15 cellular contexts compared by ENCODE assay signal in genomic region chr7:43430412-43430811, GRCh38.
DNase-seq lines count a peak whose midpoint lies in the region; ATAC-seq, FAIRE-seq and TF ChIP-seq lines count a peak whose summit lies in the region.
"Had no signal": no experiment of that assay in that cellular context is flagged by ENCODE, and none has a peak within 500 bp of the region (broad histone marks: within the 10 kb centered on the region; RNA-seq: fewer than 3 reads in every experiment).

No MANE protein-coding gene starts in this region.

- no peaks in the 10 kb centered on the region for H3K9me3 ChIP-seq in A549
- no peaks in the 10 kb centered on the region for H3K9me3 ChIP-seq in IMR-90 (ENCODE audit: control insufficient read depth, insufficient read depth, low read length)
- H3K9me3 ChIP-seq in K562 (replicated peaks; ENCODE audit: control insufficient read depth, insufficient read depth, low read depth, low read length) = no peaks in the 10 kb centered on the region

- H3K23ac ChIP-seq in IMR-90 (ENCODE audit: low read depth, low read length) = no peak overlapping the region

- no peak overlapping the region for H2BK5ac ChIP-seq in IMR-90 (ENCODE audit: low read depth, low read length, poor library complexity, severe bottlenecking)

- H3K9ac ChIP-seq in IMR-90 (ENCODE audit: low read depth, low read length) (no peak overlapping the region), K562 (ENCODE audit: insufficient read depth in 1 of 2, low read depth in 2 of 2, low read length in 2 of 2) (no peak overlapping the region)

- H3K4me1 ChIP-seq in A549 (peaks cover 14% of the 10 kb centered on the region; the same call in 2 of the 3 replicates), IMR-90 (ENCODE audit: control insufficient read depth, insufficient read depth, low read length) (no peaks in the 10 kb centered on the region), K562 (replicated peaks in 1 of 2; ENCODE audit: control insufficient read depth in 2 of 2, insufficient read depth in 2 of 2, low read length in 2 of 2) (no peaks in the 10 kb centered on the region)

- FAIRE-seq in A549 (lab: Jason Lieb, UNC) (no peak), K562 (lab: Jason Lieb, UNC) (no peak)
- FAIRE-seq: D721Med had no signal

- TF ChIP-seq CTCF in A549 (IDR thresholded peaks at IDR 0.05) = no peak
- no peak for TF ChIP-seq CTCF in IMR-90 (conservative IDR thresholded peaks at IDR 0.05; ENCODE audit: low read depth, low read length)
- TF ChIP-seq CTCF in K562 (IDR thresholded peaks at IDR 0.05 in 2 of 3, conservative IDR thresholded peaks at IDR 0.05 in 1 of 3; ENCODE audit: insufficient read depth in 2 of 3, low read depth in 1 of 3, low read length in 3 of 3) = no peak
- TF ChIP-seq CTCF in fibroblast of villous mesenchyme (IDR thresholded peaks at IDR 0.05; ENCODE audit: insufficient read depth, low read depth, low read length) = no peak
- TF ChIP-seq CTCF in GM13976 (IDR thresholded peaks at IDR 0.05; ENCODE audit: borderline replicate concordance, control extremely low read depth, extremely low read depth, insufficient read depth, missing control alignments) = no peak

- H4K5ac ChIP-seq in IMR-90 (ENCODE audit: low read depth, low read length) = no peak overlapping the region

- no peak for TF ChIP-seq RAD21 in A549 (conservative IDR thresholded peaks at IDR 0.05 in 1 of 2, IDR thresholded peaks at IDR 0.05 in 1 of 2)
- no peak for TF ChIP-seq RAD21 in IMR-90 (IDR thresholded peaks at IDR 0.05; ENCODE audit: low read length)
- no peak for TF ChIP-seq RAD21 in K562 (CRISPR knock-in tag; conservative IDR thresholded peaks at IDR 0.05 in 1 of 2, IDR thresholded peaks at IDR 0.05 in 1 of 2)

- H3K79me1 ChIP-seq in IMR-90 (ENCODE audit: low read depth in 1 of 2, low read length in 2 of 2) = no peaks in the 10 kb centered on the region

- H2BK15ac ChIP-seq in IMR-90 (ENCODE audit: low read depth, low read length) = no peak overlapping the region

- 75% methylated on average over 2 of the region's 2 CpGs for WGBS in A549 (ENCODE audit: missing lambda C conversion rate)
- no CpG with 5 or more reads among the region's 2 CpGs for WGBS in IMR-90 (ENCODE audit: extremely low coverage in 2 of 2, insufficient read length in 1 of 2), 2 experiments
- WGBS in K562 (ENCODE audit: insufficient coverage, low coverage, missing lambda C conversion rate) = 0% methylated on average over 2 of the region's 2 CpGs

- intact Hi-C loops in IMR-90 (cut with micrococcal nuclease) (no loop called here), K562 (cut with micrococcal nuclease) (loop anchor here (10.0 kb wide), 3 partner anchors 136 to 1486 kb away; no protein-coding TSS in a partner anchor), posterior vena cava (cut with DNase I) (no loop called here)

- no peak overlapping the region for H3K4ac ChIP-seq in IMR-90 (ENCODE audit: low read depth, low read length)

- no peak overlapping the region for H2BK120ac ChIP-seq in IMR-90 (ENCODE audit: low read depth, low read length)

- no peak overlapping the region for H3K18ac ChIP-seq in IMR-90 (ENCODE audit: low read depth, low read length)

- TF ChIP-seq POLR2A in A549 (IDR thresholded peaks at IDR 0.05; ENCODE audit: low read length) (no peak), IMR-90 (IDR thresholded peaks at IDR 0.05; ENCODE audit: low read depth, low read length) (no peak), K562 (conservative IDR thresholded peaks at IDR 0.05) (no peak)

- H4K20me1 ChIP-seq in IMR-90 (ENCODE audit: insufficient read depth, low read length) (no peaks in the 10 kb centered on the region), K562 (replicated peaks; ENCODE audit: control insufficient read depth, insufficient read depth, low read length) (no peaks in the 10 kb centered on the region)

- H3K14ac ChIP-seq in IMR-90 (replicated peaks; ENCODE audit: low read depth, low read length) = no peak overlapping the region

- H2AFZ ChIP-seq in IMR-90 (replicated peaks; ENCODE audit: low read length, poor library complexity) (no peak overlapping the region), K562 (ENCODE audit: low read depth, low read length) (no peak overlapping the region)
- H2AFZ ChIP-seq: PC-9 had no signal

- H2AK5ac ChIP-seq in IMR-90 (ENCODE audit: low read depth, low read length) = no peak overlapping the region

- no peak for DNase-seq in A549 (ENCODE audit: low read depth in 1 of 2, low spot score in 1 of 2)
- peak; percentile 10 for DNase-seq in IMR-90
- DNase-seq in K562 (ENCODE audit: extremely low read depth in 1 of 4, low spot score in 3 of 4) = no peak
- peak; percentile 5 for DNase-seq in fibroblast of villous mesenchyme (ENCODE audit: low read depth)
- no peak for DNase-seq in GM13976 (ENCODE audit: low spot score)
- no peak for DNase-seq in UCSD-AML1 (lab: John Stamatoyannopoulos, UW; ENCODE audit: unreplicated experiment)
- no peak for DNase-seq in posterior vena cava (ENCODE audit: low spot score)
- DNase-seq: ACHN; CD4-positive, alpha-beta T cell; H7; NCI-H1048; NCI-H345; NCI-H526 treated with DMSO at 0.1 percent for 48 hours; PC-9 had no signal

- H3K56ac ChIP-seq in IMR-90 (ENCODE audit: extremely low read depth, insufficient read depth, low read length) = no peak overlapping the region

- BruUV-seq in IMR-90 (replicated peaks; lab: Mats Ljungman, UMichigan) = no TSS peak
- BruUV-seq in K562 (replicated peaks; lab: Mats Ljungman, UMichigan) = no TSS peak

- TF ChIP-seq EP300 in A549 (IDR thresholded peaks at IDR 0.05) (no peak), K562 (IDR thresholded peaks at IDR 0.05; ENCODE audit: low read length) (no peak)

- H3K4me2 ChIP-seq in A549 (no peak overlapping the region), IMR-90 (ENCODE audit: low read depth, low read length) (no peak overlapping the region), K562 (ENCODE audit: insufficient read depth, low read length) (no peak overlapping the region)
- H3K4me2 ChIP-seq: PC-9 had no signal

- H3K9me1 ChIP-seq in IMR-90 (ENCODE audit: insufficient read depth, low read length) = no peaks in the 10 kb centered on the region
- H3K9me1 ChIP-seq in K562 (ENCODE audit: control insufficient read depth, insufficient read depth, low read length) = no peaks in the 10 kb centered on the region

- no peaks in the 10 kb centered on the region for H3K36me3 ChIP-seq in IMR-90 (ENCODE audit: control insufficient read depth, insufficient read depth, low read length)
- no peaks in the 10 kb centered on the region for H3K36me3 ChIP-seq in K562 (ENCODE audit: control insufficient read depth, insufficient read depth, low read length)

- no peak overlapping the region for H4K8ac ChIP-seq in IMR-90 (ENCODE audit: low read depth in 2 of 2, low read length in 2 of 2)

- H3K79me2 ChIP-seq in K562 (ENCODE audit: control insufficient read depth, insufficient read depth, low read length) = no peaks in the 10 kb centered on the region

- dilution Hi-C loops in IMR-90 (cut with HindIII; ENCODE audit: low sequenced_read_pairs, unreplicated experiment) = no loop called here

- peak overlapping the region in 1 of 2 experiments; percentile 55; a peak in 3 of 6 replicates for H3K27ac ChIP-seq in A549
- H3K27ac ChIP-seq in IMR-90 (ENCODE audit: insufficient read depth, low read length) = no peak overlapping the region
- H3K27ac ChIP-seq in K562 (ENCODE audit: extremely low read depth, low read depth, low read length) = no peak overlapping the region
- H3K27ac ChIP-seq: PC-9 had no signal

- H2BK20ac ChIP-seq in IMR-90 (ENCODE audit: low read depth, low read length) = no peak overlapping the region

- H3K27me3 ChIP-seq in IMR-90 (ENCODE audit: control insufficient read depth, insufficient read depth, low read length) (no peaks in the 10 kb centered on the region; the same call in 1 of the 2 replicates), K562 (ENCODE audit: control insufficient read depth in 2 of 2, insufficient read depth in 2 of 2, low read length in 2 of 2) (peaks cover 4% of the 10 kb centered on the region in 2 experiments; a peak in 2 of 5 replicates)

- no peak for ATAC-seq in A549
- ATAC-seq in IMR-90 (ENCODE audit: low read depth) = no peak; the same call in 1 of the 2 replicates
- no peak for ATAC-seq in K562

- POLR2A ChIA-PET in A549 (lab: Yijun Ruan, JAX) = no interaction called here
- POLR2A ChIA-PET in IMR-90 (lab: Charles Lee; ENCODE audit: unreplicated experiment) = no interaction called here
- POLR2A ChIA-PET in K562 (lab: Yijun Ruan, JAX) = interaction anchor here (0.6 to 0.8 kb wide), 2 partner anchors 13 to 16 kb away, joined by 3 read pairs; no protein-coding TSS in a partner anchor

- H2AK9ac ChIP-seq in IMR-90 (replicated peaks; ENCODE audit: low read depth, low read length, poor library complexity) = no peak overlapping the region

- H3K4me3 ChIP-seq in A549 (no peak overlapping the region), IMR-90 (ENCODE audit: insufficient read depth, low read depth, low read length) (no peak overlapping the region), K562 (no peak overlapping the region), fibroblast of villous mesenchyme (ENCODE audit: low read depth, low read length) (no peak overlapping the region)
- H3K4me3 ChIP-seq: PC-9 had no signal

- no peak overlapping the region for H4K91ac ChIP-seq in IMR-90 (ENCODE audit: insufficient read depth, low read depth, low read length)

- in situ Hi-C loops in IMR-90 (cut with MboI; ENCODE audit: low sequenced_read_pairs) = no loop called here
- in situ Hi-C loops in K562 (cut with MboI) = no loop called here
- in situ Hi-C loops in GM13976 (cut with MboI; ENCODE audit: low sequenced_read_pairs, unreplicated experiment) = loop anchor here (25.0 kb wide), 1 partner anchor 493 kb away; the partner anchor contains the start of genes MRPL32 and PSMA2

- CTCF ChIA-PET in A549 (lab: Yijun Ruan, JAX) = interaction anchor here (0.6 to 2.1 kb wide), 4 partner anchors 10 to 490 kb away, joined by 3 to 13 read pairs (median 3); no protein-coding TSS in a partner anchor
- CTCF ChIA-PET in IMR-90 (lab: Yijun Ruan, JAX) = interaction anchor here (0.6 to 2.0 kb wide), 3 partner anchors 9 to 24 kb away, joined by 4 to 10 read pairs (median 4); no protein-coding TSS in a partner anchor
- CTCF ChIA-PET in K562 (lab: Yijun Ruan, JAX; ENCODE audit: low intra/inter-chr PET ratio) = no interaction called here

TF ChIP-seq in A549, 52 proteins besides CTCF, POLR2A, EP300 and RAD21 (continues in another document):
- TF ChIP-seq NFE2L2 (conservative IDR thresholded peaks at IDR 0.05; ENCODE audit: low read length) (peak; percentile 96), MAFK (IDR thresholded peaks at IDR 0.05; ENCODE audit: partially characterized antibody) (peak; percentile 95), FOXS1 (CRISPR knock-in tag; IDR thresholded peaks at IDR 0.05) (no peak)

TF ChIP-seq in IMR-90, 13 proteins besides CTCF, POLR2A, EP300 and RAD21:
- TF ChIP-seq NFE2L2 (IDR thresholded peaks at IDR 0.05; ENCODE audit: low read depth, low read length) (peak; percentile 97), MAFK (IDR thresholded peaks at IDR 0.05; ENCODE audit: low read depth, low read length) (peak; percentile 86), MXI1 (IDR thresholded peaks at IDR 0.05; ENCODE audit: borderline replicate concordance, low read depth, low read length) (no peak)

TF ChIP-seq in K562, 482 proteins besides CTCF, POLR2A, EP300 and RAD21 (continues in another document):
- TF ChIP-seq ZNF121 (CRISPR knock-in tag; conservative IDR thresholded peaks at IDR 0.05) (no peak), ESRRA (IDR thresholded peaks at IDR 0.05; ENCODE audit: borderline replicate concordance, low read depth) (no peak), IFI16 (CRISPR knock-in tag; IDR thresholded peaks at IDR 0.05) (no peak), MED1 (CRISPR knock-in tag; IDR thresholded peaks at IDR 0.05; ENCODE audit: borderline replicate concordance) (no peak)

Comparison
In these comparisons a context has a peak if more than half of its experiments do, and no peak if none do; other contexts are left out.
1. DNase-seq: peak in IMR-90 (single experiment) and fibroblast of villous mesenchyme (single experiment); none in A549 (0 of 2), K562 (0 of 4), GM13976 (single experiment), UCSD-AML1 (single experiment) and posterior vena cava (single experiment).
2. Of the 35 proteins assayed by ChIP-seq in both K562 and A549: peak only in K562: none; only in A549: none; in both: MAFK; in neither: 34.